34 cellular contexts compared by ENCODE assay signal in genomic region chr12:118591-118990, GRCh38. TPM values are rescaled to one million over a fixed set of nuclear protein-coding genes. Genes with fewer than 3 reads are reported as not detected.
"Had no signal": no experiment of that assay in that cellular context is flagged by ENCODE, and none has a peak within 500 bp of the region (broad histone marks: within the 10 kb centered on the region; RNA-seq: fewer than 3 reads in every experiment).

No MANE protein-coding gene starts in this region.

- DNase-seq: activated B cell treated with CpG ODN at 0.5 μM for 24 hours; activated CD4-positive, alpha-beta memory T cell treated with anti-CD3 and anti-CD28 coated beads for 36 hours; activated CD4-positive, alpha-beta T cell treated with anti-CD3 and anti-CD28 coated beads for 4 hours; activated CD4-positive, alpha-beta T cell treated with anti-CD3 and anti-CD28 coated beads, Interleukin-2, amount 10 ng/mL, durations not matched to agents 24 days and 14 days; activated CD4-positive, alpha-beta T cell treated with anti-CD3 and anti-CD28 coated beads, Interleukin-2, amount 50 U/mL, for 1 hour; activated CD4-positive, alpha-beta T cell treated with anti-CD3 and anti-CD28 coated beads, Interleukin-2, amount 50 U/mL, for 4 hours; activated CD4-positive, CD25-positive, alpha-beta regulatory T cell treated with anti-CD3 and anti-CD28 coated beads, Interleukin-2, amount 50 U/mL, for 72 hours; activated CD8-positive, alpha-beta memory T cell treated with anti-CD3 and anti-CD28 coated beads, Interleukin-2, amount 50 U/mL, for 4 hours; activated CD8-positive, alpha-beta T cell treated with anti-CD3 and anti-CD28 coated beads for 36 hours; activated effector memory CD4-positive, alpha-beta T cell treated with anti-CD3 and anti-CD28 coated beads, Interleukin-2, amount 50 U/mL, for 16 hours; activated gamma-delta T cell treated with Interleukin-2 at 50 U/mL for 16 hours; activated naive CD4-positive, alpha-beta T cell; activated naive CD4-positive, alpha-beta T cell treated with anti-CD3 and anti-CD28 coated beads for 36 hours; activated naive CD4-positive, alpha-beta T cell treated with anti-CD3 and anti-CD28 coated beads, Interleukin-2, amount 50 U/mL, for 16 hours; activated naive CD8-positive, alpha-beta T cell treated with anti-CD3 and anti-CD28 coated beads for 36 hours; activated T-cell treated with anti-CD3 and anti-CD28 coated beads for 4 hours; activated T-cell treated with anti-CD3 and anti-CD28 coated beads, Interleukin-2, amount 50 U/mL, for 1 hour; activated T-cell treated with anti-CD3 and anti-CD28 coated beads, Interleukin-2, amount 50 U/mL, for 4 hours; activated T-cell treated with anti-CD3 and anti-CD28 coated beads, Interleukin-2, amount 50 U/mL, for 72 hours; adrenal gland; amniotic stem cell; central memory CD4-positive, alpha-beta T cell; T-helper 1 cell; T-helper 2 cell; T-helper 9 cell had no signal

- H3K27ac ChIP-seq: adrenal gland, ascending aorta, breast epithelium, VCaP had no signal

- H3K4me1 Mint-ChIP-seq: activated B cell treated with CpG ODN at 0.5 μM for 24 hours; activated CD4-positive, alpha-beta T cell treated with anti-CD3 and anti-CD28 coated beads, Interleukin-2, amount 10 ng/mL, durations not matched to agents 24 days and 14 days; activated naive CD8-positive, alpha-beta T cell treated with anti-CD3 and anti-CD28 coated beads for 36 hours; activated T-helper 17 cell treated with anti-CD3 and anti-CD28 coated beads, Interleukin-2, amount 50 U/mL, for 72 hours had no signal

- H3K9me3 Mint-ChIP-seq: activated B cell treated with CpG ODN at 0.5 μM for 24 hours; activated CD4-positive, alpha-beta memory T cell treated with anti-CD3 and anti-CD28 coated beads for 36 hours; activated CD4-positive, alpha-beta T cell treated with anti-CD3 and anti-CD28 coated beads, Interleukin-2, amount 10 ng/mL, durations not matched to agents 24 days and 14 days; activated CD8-positive, alpha-beta T cell treated with anti-CD3 and anti-CD28 coated beads for 36 hours; activated naive CD4-positive, alpha-beta T cell treated with anti-CD3 and anti-CD28 coated beads for 36 hours; activated naive CD4-positive, alpha-beta T cell treated with anti-CD3 and anti-CD28 coated beads, Interleukin-2, amount 50 U/mL, for 72 hours; activated naive CD8-positive, alpha-beta T cell treated with anti-CD3 and anti-CD28 coated beads for 36 hours; activated T-cell treated with anti-CD3 and anti-CD28 coated beads, Interleukin-2, amount 50 U/mL, for 4 hours; activated T-cell treated with anti-CD3 and anti-CD28 coated beads, Interleukin-2, amount 50 U/mL, for 72 hours; activated T-helper 1 cell treated with anti-CD3 and anti-CD28 coated beads, Interleukin-12 subunit alpha, Interleukin-12 subunit beta, Interleukin-2, Interleukin-4 antibody, amounts not matched to agents 30 ng/mL and 10 ng/mL and 1 ng/mL, durations not matched to agents 14 hours and 24 hours and 36 hours; activated T-helper 17 cell treated with anti-CD3 and anti-CD28 coated beads, Interleukin-2, amount 50 U/mL, for 72 hours; T-helper 1 cell treated with Interleukin-12 subunit alpha and Interleukin-12 subunit beta and Interleukin-4 antibody, amounts not matched to agents 30 μg/mL and 1 μg/mL, for 36 hours; T-helper 2 cell treated with Interferon-gamma antibody and Interleukin-4, amounts not matched to agents 5 μg/mL and 100 μg/mL, for 36 hours had no signal

- H3K27ac Mint-ChIP-seq: activated B cell treated with CpG ODN at 0.5 μM for 24 hours; activated CD4-positive, alpha-beta memory T cell treated with anti-CD3 and anti-CD28 coated beads for 36 hours; activated CD4-positive, alpha-beta T cell treated with anti-CD3 and anti-CD28 coated beads, Interleukin-2, amount 10 ng/mL, durations not matched to agents 24 days and 14 days; activated CD8-positive, alpha-beta T cell treated with anti-CD3 and anti-CD28 coated beads for 36 hours; activated naive CD4-positive, alpha-beta T cell treated with anti-CD3 and anti-CD28 coated beads for 36 hours; activated naive CD4-positive, alpha-beta T cell treated with anti-CD3 and anti-CD28 coated beads, Interleukin-2, amount 50 U/mL, for 72 hours; activated naive CD8-positive, alpha-beta T cell treated with anti-CD3 and anti-CD28 coated beads for 36 hours; activated T-cell treated with anti-CD3 and anti-CD28 coated beads, Interleukin-2, amount 50 U/mL, for 72 hours; activated T-helper 1 cell treated with anti-CD3 and anti-CD28 coated beads, Interleukin-12 subunit alpha, Interleukin-12 subunit beta, Interleukin-2, Interleukin-4 antibody, amounts not matched to agents 30 ng/mL and 10 ng/mL and 1 ng/mL, durations not matched to agents 14 hours and 24 hours and 36 hours; activated T-helper 17 cell treated with anti-CD3 and anti-CD28 coated beads, Interleukin-2, amount 50 U/mL, for 72 hours; brain; T-helper 1 cell treated with Interleukin-12 subunit alpha and Interleukin-12 subunit beta and Interleukin-4 antibody, amounts not matched to agents 30 μg/mL and 1 μg/mL, for 36 hours; T-helper 2 cell treated with Interferon-gamma antibody and Interleukin-4, amounts not matched to agents 5 μg/mL and 100 μg/mL, for 36 hours had no signal

- H3K4me3 Mint-ChIP-seq: activated B cell treated with CpG ODN at 0.5 μM for 24 hours; activated CD4-positive, alpha-beta memory T cell treated with anti-CD3 and anti-CD28 coated beads for 36 hours; activated CD4-positive, alpha-beta T cell treated with anti-CD3 and anti-CD28 coated beads, Interleukin-2, amount 10 ng/mL, durations not matched to agents 24 days and 14 days; activated CD8-positive, alpha-beta T cell treated with anti-CD3 and anti-CD28 coated beads for 36 hours; activated naive CD4-positive, alpha-beta T cell treated with anti-CD3 and anti-CD28 coated beads for 36 hours; activated naive CD8-positive, alpha-beta T cell treated with anti-CD3 and anti-CD28 coated beads for 36 hours; activated T-cell treated with anti-CD3 and anti-CD28 coated beads, Interleukin-2, amount 50 U/mL, for 4 hours; activated T-cell treated with anti-CD3 and anti-CD28 coated beads, Interleukin-2, amount 50 U/mL, for 72 hours; activated T-helper 1 cell treated with anti-CD3 and anti-CD28 coated beads, Interleukin-12 subunit alpha, Interleukin-12 subunit beta, Interleukin-2, Interleukin-4 antibody, amounts not matched to agents 30 ng/mL and 10 ng/mL and 1 ng/mL, durations not matched to agents 14 hours and 24 hours and 36 hours; activated T-helper 17 cell treated with anti-CD3 and anti-CD28 coated beads, Interleukin-2, amount 50 U/mL, for 72 hours; brain; T-helper 1 cell treated with Interleukin-12 subunit alpha and Interleukin-12 subunit beta and Interleukin-4 antibody, amounts not matched to agents 30 μg/mL and 1 μg/mL, for 36 hours; T-helper 2 cell treated with Interferon-gamma antibody and Interleukin-4, amounts not matched to agents 5 μg/mL and 100 μg/mL, for 36 hours had no signal

- H3K4me3 ChIP-seq: adrenal gland, ascending aorta, breast epithelium had no signal

- H3K4me1 ChIP-seq: adrenal gland, ascending aorta, breast epithelium had no signal

- H3K36me3 Mint-ChIP-seq: activated CD4-positive, alpha-beta memory T cell treated with anti-CD3 and anti-CD28 coated beads for 36 hours; activated naive CD4-positive, alpha-beta T cell treated with anti-CD3 and anti-CD28 coated beads, Interleukin-2, amount 50 U/mL, for 72 hours; activated naive CD8-positive, alpha-beta T cell treated with anti-CD3 and anti-CD28 coated beads for 36 hours; brain had no signal

- H3K9me3 ChIP-seq: adrenal gland, ascending aorta, breast epithelium had no signal

- H3K36me3 ChIP-seq: adrenal gland, ascending aorta, breast epithelium had no signal

- ATAC-seq: activated CD8-positive, alpha-beta T cell treated with anti-CD3 and anti-CD28 coated beads for 36 hours; activated naive CD4-positive, alpha-beta T cell treated with anti-CD3 and anti-CD28 coated beads, Interleukin-2, amount 50 U/mL, for 72 hours; activated T-cell treated with anti-CD3 and anti-CD28 coated beads, Interleukin-2, amount 50 U/mL, for 4 hours; activated T-cell treated with anti-CD3 and anti-CD28 coated beads, Interleukin-2, amount 50 U/mL, for 72 hours; activated T-helper 17 cell treated with anti-CD3 and anti-CD28 coated beads, Interleukin-2, amount 50 U/mL, for 72 hours had no signal

- H3K27me3 ChIP-seq: adrenal gland, ascending aorta had no signal

RNA-seq across cellular contexts. Expression of gene IQSEC3, which starts 52.0 kb away (rescaled TPM):
- total RNA-seq: activated B cell treated with CpG ODN at 0.5 μM for 24 hours had no signal
